11 cellular contexts compared by ENCODE assay signal in genomic region chr6:15429146-15430110, GRCh38.
DNase-seq lines count a peak whose midpoint lies in the region; ATAC-seq, FAIRE-seq and TF ChIP-seq lines count a peak whose summit lies in the region.
"Had no signal": no experiment of that assay in that cellular context is flagged by ENCODE, and none has a peak within 500 bp of the region (broad histone marks: within the 10 kb centered on the region; RNA-seq: fewer than 3 reads in every experiment).

No MANE protein-coding gene starts in this region.

- no peak for TF ChIP-seq EP300 in GM12878 (IDR thresholded peaks at IDR 0.05; ENCODE audit: borderline replicate concordance in 1 of 2, control insufficient read depth in 1 of 2, low read depth in 2 of 2, low read length in 2 of 2)

- no peak overlapping the region for H3K4me3 ChIP-seq in AG10803 (ENCODE audit: low read length)
- no peak overlapping the region for H3K4me3 ChIP-seq in HUES64 (ENCODE audit: low read length)
- peak overlapping the region; percentile 3; the same call in 1 of the 2 replicates for H3K4me3 ChIP-seq in GM12878
- H3K4me3 ChIP-seq in mesodermal cell (ENCODE audit: extremely low read depth, insufficient read depth, low read length, poor library complexity, severe bottlenecking), result no peak overlapping the region

- peak overlapping the region; percentile 34; the same call in 1 of the 2 replicates for H3K4me2 ChIP-seq in GM12878 (ENCODE audit: control insufficient read depth, insufficient read depth)

- DNase-seq in AG10803 (ENCODE audit: low read depth) (peak; percentile 91), GM12878 (ENCODE audit: low read depth, low spot score) (no peak), T1000 (lab: John Stamatoyannopoulos, UW) (no peak)
- DNase-seq in stimulated activated naive CD4-positive, alpha-beta T cell (lab: John Stamatoyannopoulos, UW), result no peak
- DNase-seq: amniotic stem cell, NCI-H526 treated with DMSO at 0.1 percent for 48 hours had no signal

- POLR2A ChIA-PET in GM12878 (lab: Charles Lee), result interaction anchor here (0.6 to 1.0 kb wide), 3 partner anchors 10 to 1729 kb away, joined by 3 to 4 read pairs (median 3); no protein-coding TSS in a partner anchor

- H3K9me3 ChIP-seq in HUES64 (ENCODE audit: insufficient read depth, low read depth, low read length) (no peaks in the 10 kb centered on the region), GM12878 (replicated peaks; ENCODE audit: control insufficient read depth, insufficient read depth, low read length) (no peaks in the 10 kb centered on the region), mesodermal cell (ENCODE audit: control insufficient read depth, low read length) (peaks cover under 1% of the 10 kb centered on the region)

- H2AFZ ChIP-seq in GM12878 (ENCODE audit: control insufficient read depth, low read depth, low read length), result no peak overlapping the region

- peak; percentile 24 for ATAC-seq in GM12878
- no peak for ATAC-seq in HG03097 (IDR thresholded peaks at IDR 0.05; ENCODE audit: low FRiP score, unreplicated experiment)
- no peak for ATAC-seq in GM21381 (IDR thresholded peaks at IDR 0.05; ENCODE audit: unreplicated experiment)

- in situ Hi-C loops in GM12878 (cut with MboI), result no loop called here

- peaks cover 90% of the 10 kb centered on the region for H3K79me2 ChIP-seq in GM12878 (ENCODE audit: control insufficient read depth, insufficient read depth, low read length)

- intact Hi-C loops in GM12878 (cut with micrococcal nuclease; ENCODE audit: unreplicated experiment), result no loop called here

- H3K36me3 ChIP-seq in HUES64 (ENCODE audit: insufficient read depth, low read length) (peaks cover 4% of the 10 kb centered on the region; the same call in 1 of the 2 replicates), GM12878 (ENCODE audit: control insufficient read depth in 2 of 2, insufficient read depth in 2 of 2, low read length in 1 of 2) (peaks cover 2 to 5% of the 10 kb centered on the region in 2 experiments; a peak in 2 of 4 replicates), mesodermal cell (ENCODE audit: control insufficient read depth, insufficient read depth, low read length) (peaks cover 8% of the 10 kb centered on the region)

- no peak for TF ChIP-seq RAD21 in GM12878 (IDR thresholded peaks at IDR 0.05; ENCODE audit: insufficient read depth, low read depth, low read length)

- no TSS peak for BruUV-seq in GM12878 (replicated peaks; lab: Mats Ljungman, UMichigan)

- H3K27ac ChIP-seq in HUES64 (ENCODE audit: low read depth, low read length) (0 out of 2 replicates have a peak overlapping the region, but pooled peaks have one; percentile 9), GM12878 (ENCODE audit: control insufficient read depth, insufficient read depth) (peak overlapping the region; percentile 51), mesodermal cell (ENCODE audit: low read depth, low read length, severe bottlenecking) (peak overlapping the region; percentile 55)

- whole genome bisulfite sequencing in HUES64, result 87% methylated on average over 12 of the region's 12 CpGs
- 37% methylated on average over 12 of the region's 12 CpGs for WGBS in GM12878 (ENCODE audit: insufficient coverage, insufficient replicate concordance, low lambda C conversion rate, missing lambda C conversion rate)
- 81 to 85% methylated on average over 9 to 10 of the region's 12 CpGs for WGBS in mesodermal cell (ENCODE audit: insufficient coverage in 2 of 2), 2 experiments

- TF ChIP-seq POLR2A in GM12878 (IDR thresholded peaks at IDR 0.05; ENCODE audit: low read depth, low read length), result no peak

- FAIRE-seq in GM12878 (lab: Jason Lieb, UNC), result no peak
- FAIRE-seq: GM18507 had no signal

- RAD21 ChIA-PET in GM12878 (lab: Charles Lee; ENCODE audit: unreplicated experiment), result no interaction called here

- H3K27me3 ChIP-seq in HUES64 (ENCODE audit: insufficient read depth, low read length) (no peaks in the 10 kb centered on the region), GM12878 (replicated peaks in 1 of 2; ENCODE audit: control insufficient read depth in 2 of 2, insufficient read depth in 2 of 2, low read length in 1 of 2) (no peaks in the 10 kb centered on the region)

- TF ChIP-seq CTCF in AG10803 (conservative IDR thresholded peaks at IDR 0.05; ENCODE audit: low read length), result no peak
- TF ChIP-seq CTCF in GM12878 (IDR thresholded peaks at IDR 0.05 in 2 of 3, conservative IDR thresholded peaks at IDR 0.05 in 1 of 3; ENCODE audit: control insufficient read depth in 2 of 3, extremely low read depth in 1 of 3, insufficient read depth in 1 of 3, low read depth in 3 of 3, low read length in 3 of 3), result no peak

- H3K9ac ChIP-seq in HUES64 (ENCODE audit: low read depth, low read length) (no peak overlapping the region), GM12878 (ENCODE audit: control insufficient read depth, insufficient read depth, low read length) (no peak overlapping the region)

- CTCF ChIA-PET in GM12878 (lab: Yijun Ruan, JAX), result no interaction called here

- H4K20me1 ChIP-seq in GM12878 (ENCODE audit: control insufficient read depth, insufficient read depth), result no peaks in the 10 kb centered on the region

- H3K4me1 ChIP-seq in HUES64 (ENCODE audit: insufficient read depth, low read length) (peaks cover 91% of the 10 kb centered on the region), GM12878 (ENCODE audit: control insufficient read depth, insufficient read depth, low read length) (peaks cover 49% of the 10 kb centered on the region), mesodermal cell (ENCODE audit: control insufficient read depth, insufficient read depth, low read length, poor library complexity, severe bottlenecking) (peaks cover 75% of the 10 kb centered on the region)

- SMC1A ChIA-PET in GM12878 (lab: Charles Lee; ENCODE audit: uncharacterized antibody, unreplicated experiment), result interaction anchor here (0.6 to 7.5 kb wide), 6 partner anchors 9 to 69 kb away, joined by 3 to 52 read pairs (median 3); no protein-coding TSS in a partner anchor

TF ChIP-seq in GM12878, 131 proteins besides CTCF, POLR2A, EP300 and RAD21:
- TF ChIP-seq BHLHE40 (IDR thresholded peaks at IDR 0.05; ENCODE audit: borderline replicate concordance in 1 of 2, low read depth in 2 of 2, low read length in 1 of 2), result peak in 1 of 2 experiments; percentile 41; a peak in 1 of 4 replicates
- TF ChIP-seq IKZF2 (IDR thresholded peaks at IDR 0.05), result peak; percentile 63 to 65; a peak in 3 of 4 replicates
- TF ChIP-seq CREB1 (IDR thresholded peaks at IDR 0.05; ENCODE audit: low read depth), result peak; percentile 9; the same call in 1 of the 2 replicates
- TF ChIP-seq SUZ12 (IDR thresholded peaks at IDR 0.05; ENCODE audit: unreplicated experiment), result no peak
- TF ChIP-seq RUNX3 (IDR thresholded peaks at IDR 0.05; ENCODE audit: low read length), result peak; percentile 58; the same call in 1 of the 2 replicates
- TF ChIP-seq MXI1 (IDR thresholded peaks at IDR 0.05; ENCODE audit: low read depth, low read length), result no peak
- no peak for TF ChIP-seq POLR2AphosphoS5 (IDR thresholded peaks at IDR 0.05; ENCODE audit: low read length)
- peak; percentile 57; the same call in 1 of the 2 replicates for TF ChIP-seq SPI1 (IDR thresholded peaks at IDR 0.05; ENCODE audit: borderline replicate concordance, insufficient read depth, low read depth, low read length)
- TF ChIP-seq MTA2 (IDR thresholded peaks at IDR 0.05; ENCODE audit: low read depth), result peak; percentile 52; the same call in 1 of the 2 replicates
- TF ChIP-seq EED (IDR thresholded peaks at IDR 0.05; ENCODE audit: low read depth), result peak; percentile 47; the same call in 1 of the 2 replicates
- 0 out of 2 replicates have a peak, but pooled peaks have one; percentile 50 for TF ChIP-seq PAX8 (IDR thresholded peaks at IDR 0.05)
- TF ChIP-seq SREBF2 (IDR thresholded peaks at IDR 0.05; ENCODE audit: low read length), result no peak
- TF ChIP-seq IKZF1 (conservative IDR thresholded peaks at IDR 0.05), result peak; percentile 49; the same call in 1 of the 2 replicates
